ENCODE assay signal across 18 cellular contexts in genomic region chr21:42338730-42339715, GRCh38. TPM values are rescaled to one million over a fixed set of nuclear protein-coding genes. Genes with fewer than 3 reads are reported as not detected.
DNase-seq lines count a peak whose midpoint lies in the region; ATAC-seq and TF ChIP-seq lines count a peak whose summit lies in the region.
"Had no signal": no experiment of that assay in that cellular context is flagged by ENCODE, and none has a peak within 500 bp of the region (broad histone marks: within the 10 kb centered on the region; RNA-seq: fewer than 3 reads in every experiment).

No MANE protein-coding gene starts in this region.

- no peaks in the 10 kb centered on the region for H3K9me3 Mint-ChIP-seq in GM23338
- H3K9me3 Mint-ChIP-seq: activated naive CD4-positive, alpha-beta T cell treated with anti-CD3 and anti-CD28 coated beads, Interleukin-2, amount 50 U/mL, for 24 hours; immature natural killer cell had no signal

- no peak overlapping the region for H3K27ac Mint-ChIP-seq in GM23338
- H3K27ac Mint-ChIP-seq: activated B cell treated with CpG ODN at 0.5 μM for 24 hours; activated naive CD4-positive, alpha-beta T cell treated with anti-CD3 and anti-CD28 coated beads, Interleukin-2, amount 50 U/mL, for 24 hours; immature natural killer cell had no signal

- ATAC-seq in GM23338 (no peak), GM18519 (IDR thresholded peaks at IDR 0.05; ENCODE audit: low FRiP score, unreplicated experiment) (no peak), GM19452 (IDR thresholded peaks at IDR 0.05; ENCODE audit: unreplicated experiment) (no peak)

- H2AFZ ChIP-seq in GM23338 (0 out of 2 replicates have a peak overlapping the region, but pooled peaks have one; percentile 20), hepatocyte (no peak overlapping the region)

- TF ChIP-seq CTCF in GM23338 (conservative IDR thresholded peaks at IDR 0.05; ENCODE audit: low read depth in 2 of 2), result no peak
- TF ChIP-seq CTCF in VCaP (conservative IDR thresholded peaks at IDR 0.05), result no peak
- TF ChIP-seq CTCF in hepatocyte (IDR thresholded peaks at IDR 0.05; ENCODE audit: poor library complexity), result no peak
- TF ChIP-seq CTCF in spleen (IDR thresholded peaks at IDR 0.05 in 8 of 11, conservative IDR thresholded peaks at IDR 0.05 in 3 of 11), result no peak
- no peak for TF ChIP-seq CTCF in left ventricle myocardium inferior (IDR thresholded peaks at IDR 0.05; ENCODE audit: borderline replicate concordance)

- H3K4me1 ChIP-seq in GM23338 (ENCODE audit: insufficient read depth), result peaks cover 14% of the 10 kb centered on the region; the same call in 1 of the 2 replicates
- H3K4me1 ChIP-seq in hepatocyte (ENCODE audit: insufficient read depth), result peaks cover 6% of the 10 kb centered on the region
- H3K4me1 ChIP-seq in spleen, result peaks cover 0 to 14% (median 9%) of the 10 kb centered on the region in 6 donors
- H3K4me1 ChIP-seq in left ventricle myocardium inferior, result no peaks in the 10 kb centered on the region

- no peak overlapping the region for H3K4me2 ChIP-seq in GM23338
- no peak overlapping the region for H3K4me2 ChIP-seq in hepatocyte

- H3K4me3 ChIP-seq in GM23338 (no peak overlapping the region), hepatocyte (no peak overlapping the region), spleen (no peak overlapping the region), left ventricle myocardium inferior (no peak overlapping the region)
- H3K4me3 ChIP-seq: heart right ventricle had no signal

- intact Hi-C loops in spleen (cut with DNase I; ENCODE audit: low total_unique reads) (no loop called here), left ventricle myocardium inferior (cut with micrococcal nuclease) (no loop called here)

- no peak overlapping the region for H3K4me3 Mint-ChIP-seq in GM23338
- H3K4me3 Mint-ChIP-seq: activated B cell treated with CpG ODN at 0.5 μM for 24 hours; activated naive CD4-positive, alpha-beta T cell treated with anti-CD3 and anti-CD28 coated beads, Interleukin-2, amount 50 U/mL, for 24 hours; immature natural killer cell had no signal

- H3K27me3 Mint-ChIP-seq in GM23338 (ENCODE audit: insufficient read depth, low read depth, poor library complexity), result peaks cover 14% of the 10 kb centered on the region
- H3K27me3 Mint-ChIP-seq: activated naive CD4-positive, alpha-beta T cell treated with anti-CD3 and anti-CD28 coated beads, Interleukin-2, amount 50 U/mL, for 24 hours had no signal

- H3K79me2 ChIP-seq in GM23338 (replicated peaks; ENCODE audit: insufficient read depth) (no peaks in the 10 kb centered on the region), hepatocyte (no peaks in the 10 kb centered on the region)

- no peaks in the 10 kb centered on the region for H3K36me3 ChIP-seq in GM23338 (ENCODE audit: insufficient read depth)
- H3K36me3 ChIP-seq in hepatocyte (replicated peaks; ENCODE audit: insufficient read depth, low read depth), result no peaks in the 10 kb centered on the region
- no peaks in the 10 kb centered on the region for H3K36me3 ChIP-seq in spleen
- no peaks in the 10 kb centered on the region for H3K36me3 ChIP-seq in left ventricle myocardium inferior
- H3K36me3 ChIP-seq: heart right ventricle, SJCRH30 had no signal

- no peak overlapping the region; the same call in 1 of the 2 replicates for H3K27ac ChIP-seq in GM23338 (ENCODE audit: low read depth)
- H3K27ac ChIP-seq in VCaP, result peak overlapping the region; percentile 94
- H3K27ac ChIP-seq in hepatocyte, result peak overlapping the region; percentile 86
- H3K27ac ChIP-seq in spleen, result no peak overlapping the region
- no peak overlapping the region for H3K27ac ChIP-seq in left ventricle myocardium inferior (replicated peaks)
- H3K27ac ChIP-seq: heart right ventricle, SJCRH30 had no signal

- H3K4me1 Mint-ChIP-seq in GM23338, result peaks cover 32% of the 10 kb centered on the region; the same call in 2 of the 3 replicates

- H3K9me2 ChIP-seq in GM23338 (ENCODE audit: insufficient read depth) (no peaks in the 10 kb centered on the region), hepatocyte (replicated peaks; ENCODE audit: insufficient read depth) (no peaks in the 10 kb centered on the region)

- H3F3A ChIP-seq in GM23338 (replicated peaks; ENCODE audit: low read depth), result no peaks in the 10 kb centered on the region; the same call in 1 of the 2 replicates

- H3K27me3 ChIP-seq in GM23338 (ENCODE audit: insufficient read depth), result no peaks in the 10 kb centered on the region
- H3K27me3 ChIP-seq in hepatocyte, result no peaks in the 10 kb centered on the region
- peaks cover 0 to 18% (median 0%) of the 10 kb centered on the region in 7 donors for H3K27me3 ChIP-seq in spleen (replicated peaks in 1 of 7)
- H3K27me3 ChIP-seq in left ventricle myocardium inferior (ENCODE audit: low read depth), result peaks cover 36% of the 10 kb centered on the region
- H3K27me3 ChIP-seq: SJCRH30 had no signal

- TF ChIP-seq POLR2A in spleen (IDR thresholded peaks at IDR 0.05), result no peak

- H4K20me1 ChIP-seq in GM23338 (replicated peaks; ENCODE audit: insufficient read depth) (no peaks in the 10 kb centered on the region), hepatocyte (ENCODE audit: insufficient read depth, poor library complexity, severe bottlenecking) (no peaks in the 10 kb centered on the region)

- WGBS in hepatocyte (ENCODE audit: low lambda C conversion rate, missing lambda C conversion rate), result 93% methylated on average over 17 of the region's 17 CpGs
- WGBS in spleen, 5 donors, result 81 to 92% (median 85%) methylated on average over 14 to 17 of the region's 17 CpGs

- no peaks in the 10 kb centered on the region for H3K36me3 Mint-ChIP-seq in GM23338 (ENCODE audit: low read depth)
- H3K36me3 Mint-ChIP-seq: activated naive CD4-positive, alpha-beta T cell treated with anti-CD3 and anti-CD28 coated beads, Interleukin-2, amount 50 U/mL, for 24 hours; immature natural killer cell had no signal

- H3K9me3 ChIP-seq in hepatocyte (ENCODE audit: low read depth) (no peaks in the 10 kb centered on the region), spleen (no peaks in the 10 kb centered on the region), left ventricle myocardium inferior (replicated peaks) (no peaks in the 10 kb centered on the region)
- H3K9me3 ChIP-seq: heart right ventricle, SJCRH30 had no signal

- DNase-seq in GM23338 (ENCODE audit: low spot score), result no peak
- DNase-seq in hepatocyte (ENCODE audit: low spot score), result no peak
- DNase-seq in spleen, result peak; percentile 12
- no peak for DNase-seq in left ventricle myocardium inferior
- DNase-seq: activated B cell treated with CpG ODN at 0.5 μM for 24 hours; immature natural killer cell; stimulated activated CD4-positive, alpha-beta T cell treated with anti-CD3 and anti-CD28 coated beads, Interleukin-2, amount 100 ng/mL, for 48 hours had no signal

TF ChIP-seq in GM23338, 12 proteins besides CTCF, POLR2A, EP300 and RAD21 (continues in another document):
- no peak for TF ChIP-seq REST (IDR thresholded peaks at IDR 0.05; ENCODE audit: unreplicated experiment)

RNA-seq across cellular contexts. Expression of gene TFF2, which starts 11.8 kb away (rescaled TPM):
- total RNA-seq in GM23338 (2014; rRNA removed; shearing (Covaris generic)), result not detected in 2 replicates
- polyA plus RNA-seq in GM23338 (2016; fragmentation: Nextera tagmentation; extraction: Ambion mirVana) (not detected in 2 replicates), hepatocyte (28.1 and 58.7 TPM in 2 replicates), spleen (under 1 TPM in 1 of 3 donors, not detected in 2; 0.14 TPM)
- total RNA-seq in hepatocyte (15.5 and 23.9 TPM in 2 replicates), spleen (not detected), left ventricle myocardium inferior (not detected)
- total RNA-seq: activated B cell treated with CpG ODN at 0.5 μM for 24 hours, astrocyte, cerebellum, heart right ventricle, lower leg skin, MCF 10A, SJCRH30, skeletal muscle tissue had no signal
- polyA plus RNA-seq: heart right ventricle, immature natural killer cell had no signal

RNA-seq across cellular contexts. Expression of gene TFF3, which starts 23.8 kb away (rescaled TPM):
- 1.2 TPM in 1 of 2 replicates, not detected in the other for total RNA-seq in GM23338 (2014; rRNA removed; shearing (Covaris generic))
- polyA plus RNA-seq in GM23338 (2016; fragmentation: Nextera tagmentation; extraction: Ambion mirVana) (3.1 and 3.3 TPM in 2 replicates), hepatocyte (589 and 696 TPM in 2 replicates), spleen (10 to 100 TPM; 28.9 to 77.8 (median 48.3) TPM)
- total RNA-seq in hepatocyte (84.4 and 92.0 TPM in 2 replicates), spleen (100 to 1,000 TPM in 2 of 7 donors, 10 to 100 TPM in 5; 38.1 to 123 (median 72.9) TPM), left ventricle myocardium inferior (2.9 TPM)
- total RNA-seq: activated B cell treated with CpG ODN at 0.5 μM for 24 hours, astrocyte, cerebellum, MCF 10A had no signal
- polyA plus RNA-seq: immature natural killer cell had no signal

RNA-seq across cellular contexts. Expression of gene TFF1, which starts 27.3 kb away (rescaled TPM):
- not detected in 2 replicates for total RNA-seq in GM23338 (2014; rRNA removed; shearing (Covaris generic))
- polyA plus RNA-seq in GM23338 (2016; fragmentation: Nextera tagmentation; extraction: Ambion mirVana) (not detected in 2 replicates), hepatocyte (140 and 221 TPM in 2 replicates), spleen (not detected)
- total RNA-seq in hepatocyte (57.4 and 84.2 TPM in 2 replicates), spleen (not detected), left ventricle myocardium inferior (not detected)
- total RNA-seq: activated B cell treated with CpG ODN at 0.5 μM for 24 hours, astrocyte, cerebellum, heart right ventricle, lower leg skin, MCF 10A, SJCRH30, skeletal muscle tissue had no signal
- polyA plus RNA-seq: heart right ventricle, immature natural killer cell had no signal

RNA-seq across cellular contexts. Expression of gene TMPRSS3, which starts 56.8 kb away (rescaled TPM):
- 0.17 TPM in 1 of 2 replicates, not detected in the other for total RNA-seq in GM23338 (2014; rRNA removed; shearing (Covaris generic))
- polyA plus RNA-seq in GM23338 (2016; fragmentation: Nextera tagmentation; extraction: Ambion mirVana), result not detected in 2 replicates
- 1.4 and 1.7 TPM in 2 replicates for total RNA-seq in hepatocyte
- 1.4 and 1.5 TPM in 2 replicates for polyA plus RNA-seq in hepatocyte
- 1 to 10 TPM in 2 of 7 donors, under 1 TPM in 4, not detected in 1; 0.51 to 6.0 (median 0.78) TPM for total RNA-seq in spleen
- polyA plus RNA-seq in spleen, result under 1 TPM; 0.22 to 0.32 (median 0.24) TPM
- total RNA-seq in left ventricle myocardium inferior, result not detected
- total RNA-seq: activated B cell treated with CpG ODN at 0.5 μM for 24 hours, astrocyte, SJCRH30, skeletal muscle tissue had no signal

Comparison
In these comparisons a context has a peak if more than half of its experiments do, and no peak if none do; other contexts are left out.
1. H3K27ac ChIP-seq: peak in VCaP (single experiment) and hepatocyte (single experiment); none in GM23338 (single experiment), spleen (0 of 8) and left ventricle myocardium inferior (single experiment).
2. RNA of gene TFF2, which starts 11.8 kb away (total RNA-seq): 15.5 to 23.9 TPM in hepatocyte; not detected in GM23338, not detected in spleen and not detected in left ventricle myocardium inferior (single experiment); every median in the first group is over 10 times any median in the second.
3. RNA of gene TFF1, which starts 27.3 kb away (total RNA-seq): 57.4 to 84.2 TPM in hepatocyte; not detected in GM23338, not detected in spleen and not detected in left ventricle myocardium inferior (single experiment); every median in the first group is over 10 times any median in the second.